2 cellular contexts compared by ENCODE assay signal in genomic region chr3:47475570-47476329, GRCh38.
TF ChIP-seq lines count a peak whose summit lies in the region.

Gene SCAP (minus strand): TSS chr3:47475941. CDS start chr3:47442993, 32,948 bp downstream.

TF ChIP-seq in IMR-90, 13 proteins besides CTCF, POLR2A, EP300 and RAD21 (continued from another document):
- TF ChIP-seq ELK1 (IDR thresholded peaks at IDR 0.05; ENCODE audit: borderline replicate concordance, low read depth, low read length) (no peak), MXI1 (IDR thresholded peaks at IDR 0.05; ENCODE audit: borderline replicate concordance, low read depth, low read length) (peak; percentile 89), MAFK (IDR thresholded peaks at IDR 0.05; ENCODE audit: low read depth, low read length) (no peak), NFE2L2 (IDR thresholded peaks at IDR 0.05; ENCODE audit: low read depth, low read length) (peak; percentile 8; the same call in 1 of the 2 replicates)
- TF ChIP-seq, protein P1, sequence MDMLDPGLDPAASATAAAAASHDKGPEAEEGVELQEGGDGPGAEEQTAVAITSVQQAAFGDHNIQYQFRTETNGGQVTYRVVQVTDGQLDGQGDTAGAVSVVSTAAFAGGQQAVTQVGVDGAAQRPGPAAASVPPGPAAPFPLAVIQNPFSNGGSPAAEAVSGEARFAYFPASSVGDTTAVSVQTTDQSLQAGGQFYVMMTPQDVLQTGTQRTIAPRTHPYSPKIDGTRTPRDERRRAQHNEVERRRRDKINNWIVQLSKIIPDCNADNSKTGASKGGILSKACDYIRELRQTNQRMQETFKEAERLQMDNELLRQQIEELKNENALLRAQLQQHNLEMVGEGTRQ (IDR thresholded peaks at IDR 0.05; ENCODE audit: low read depth, low read length), result peak; percentile 83

TF ChIP-seq in PFSK-1, 5 proteins besides CTCF, POLR2A, EP300 and RAD21 (continued from another document):
- TF ChIP-seq REST (IDR thresholded peaks at IDR 0.05; ENCODE audit: insufficient read depth in 1 of 2, low read depth in 2 of 2, low read length in 2 of 2), result peak; percentile 74 to 87
- TF ChIP-seq FOXP2 (optimal IDR thresholded peaks at IDR 0.05; ENCODE audit: borderline replicate concordance, extremely low read depth, extremely low read length, insufficient read depth), result peak; percentile 18
- TF ChIP-seq SIN3A (IDR thresholded peaks at IDR 0.05; ENCODE audit: borderline replicate concordance, insufficient read depth, low read length), result 0 out of 2 replicates have a peak, but pooled peaks have one; percentile 45
- no peak for TF ChIP-seq POLR2AphosphoS5 (IDR thresholded peaks at IDR 0.05; ENCODE audit: low read depth, low read length)
TF ChIP-seq in PFSK-1: peak in this region for 3.
